ENCODE assay signal across 11 cellular contexts in the genomic region with DNA sequence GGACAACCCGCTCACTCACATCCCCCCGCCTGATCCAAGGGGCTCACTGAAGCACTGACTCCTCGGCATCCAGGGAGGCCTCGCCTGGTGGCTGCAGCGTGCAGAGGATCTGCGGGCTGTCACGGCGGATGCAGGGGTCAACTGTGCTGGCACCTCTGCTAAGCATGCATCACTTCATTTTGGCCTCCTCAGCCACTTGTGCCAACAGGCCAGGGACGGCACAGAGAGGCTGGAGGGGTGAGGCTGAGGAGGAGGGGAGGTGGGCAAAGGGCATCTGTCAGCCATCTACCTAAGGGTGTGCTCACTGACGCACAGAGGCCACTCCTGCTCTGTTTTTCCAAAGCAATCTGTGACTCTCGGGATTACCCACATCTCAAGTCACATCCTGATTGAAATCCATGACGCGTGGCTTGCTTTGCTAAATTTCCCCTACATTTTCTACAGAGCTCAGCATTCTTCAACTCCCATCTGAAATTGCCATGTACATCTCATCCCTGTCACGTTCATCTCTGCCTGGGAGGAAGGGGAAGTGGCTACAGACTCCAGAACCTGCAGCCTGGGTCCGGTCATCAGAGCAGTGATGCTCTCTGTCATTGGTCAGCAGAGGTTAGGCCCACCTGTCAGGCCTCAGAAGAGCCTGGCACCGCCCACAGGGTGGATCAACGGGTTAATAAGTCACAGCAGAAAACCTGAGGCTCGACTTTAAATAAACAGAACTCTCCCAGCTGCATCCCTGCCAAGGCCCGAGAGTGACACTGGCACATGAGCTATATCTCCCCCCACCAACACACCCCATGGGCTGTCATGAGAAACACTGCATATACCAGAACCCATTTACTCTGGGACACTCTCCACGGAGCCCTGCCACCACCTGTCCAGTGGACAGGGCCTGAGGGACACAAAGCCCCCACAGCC. TPM values are rescaled to one million over a fixed set of nuclear protein-coding genes. Genes with fewer than 3 reads are reported as not detected.
A peak's percentile ranks its signal among the peaks of the same experiment; 100 is the strongest.
DNase-seq lines count a peak whose midpoint lies in the region; ATAC-seq and TF ChIP-seq lines count a peak whose summit lies in the region.
"Had no signal": no experiment of that assay in that cellular context is flagged by ENCODE, and none has a peak within 500 bp of the region (broad histone marks: within the 10 kb centered on the region; RNA-seq: fewer than 3 reads in every experiment).

No MANE protein-coding gene starts in this region.

- peak overlapping the region; percentile 19 for H3K4me3 ChIP-seq in rectal smooth muscle tissue (ENCODE audit: low read length)
- H3K4me3 ChIP-seq in ovary = no peak overlapping the region
- H3K4me3 ChIP-seq: SK-N-MC had no signal

- ATAC-seq in GM19023 (IDR thresholded peaks at IDR 0.05; ENCODE audit: unreplicated experiment) (peak; percentile 52), esophagus mucosa (peak; percentile 8), GM19395 (IDR thresholded peaks at IDR 0.05; ENCODE audit: unreplicated experiment) (no peak)

- H3K9ac ChIP-seq in rectal smooth muscle tissue (ENCODE audit: low read length) = no peak overlapping the region

- H3K27me3 ChIP-seq in rectal smooth muscle tissue (ENCODE audit: control insufficient read depth, insufficient read depth, low read length) (no peaks in the 10 kb centered on the region), ovary (no peaks in the 10 kb centered on the region)

- TF ChIP-seq CTCF in ovary (IDR thresholded peaks at IDR 0.05) = no peak
- TF ChIP-seq CTCF in HFFc6 (IDR thresholded peaks at IDR 0.05) = no peak

- peaks cover 54% of the 10 kb centered on the region for H3K4me1 Mint-ChIP-seq in HFFc6 (ENCODE audit: low read depth)

- H3K27me3 Mint-ChIP-seq in HFFc6 (ENCODE audit: insufficient read depth) = peaks cover 1% of the 10 kb centered on the region

- H3K36me3 ChIP-seq in rectal smooth muscle tissue (ENCODE audit: control insufficient read depth, insufficient read depth, low read length) (no peaks in the 10 kb centered on the region), ovary (no peaks in the 10 kb centered on the region)

- no peak overlapping the region; the same call in 1 of the 2 replicates for H3K27ac Mint-ChIP-seq in HFFc6

- H3K27ac ChIP-seq in rectal smooth muscle tissue (ENCODE audit: low read depth, low read length) (no peak overlapping the region), ovary (no peak overlapping the region)
- H3K27ac ChIP-seq: SK-N-MC had no signal

- 75 to 77% (median 77%) methylated on average over 19 to 20 of the region's 20 CpGs for WGBS in ovary, 3 donors

- DNase-seq in HT-29 (ENCODE audit: low spot score) = peak; percentile 88
- DNase-seq in ovary = no peak
- DNase-seq in HFFc6 = no peak
- no peak for DNase-seq in Ammon's horn (ENCODE audit: low spot score)
- DNase-seq: IMR-90, midbrain had no signal

- no peak for TF ChIP-seq POLR2A in ovary (IDR thresholded peaks at IDR 0.05)

- no peaks in the 10 kb centered on the region for H3K36me3 Mint-ChIP-seq in HFFc6 (ENCODE audit: low read depth)

- H3K4me3 Mint-ChIP-seq in HFFc6 = no peak overlapping the region

- H3K4me1 ChIP-seq in rectal smooth muscle tissue (ENCODE audit: control insufficient read depth, insufficient read depth, low read length) (peaks cover 57% of the 10 kb centered on the region), ovary (ENCODE audit: insufficient read depth) (peaks cover 56% of the 10 kb centered on the region)

- no peaks in the 10 kb centered on the region for H3K9me3 ChIP-seq in ovary

- no peak for TF ChIP-seq EP300 in ovary (IDR thresholded peaks at IDR 0.05)

- intact Hi-C loops in ovary (cut with DNase I) = no loop called here

- H3K9me3 Mint-ChIP-seq in HFFc6 = no peaks in the 10 kb centered on the region

RNA-seq across cellular contexts. Expression of gene ELL, which starts 17.6 kb away (rescaled TPM):
- total RNA-seq in HT-29 (2014; rRNA removed; shearing (Covaris generic)) = 16.0 and 20.7 TPM in 2 replicates
- total RNA-seq in esophagus mucosa (7.5 TPM), ovary (10 to 100 TPM in 6 of 7 donors, 1 to 10 TPM in 1; 9.8 to 22.3 (median 19.8) TPM)
- 10 to 100 TPM in 1 of 2 donors, 1 to 10 TPM in 1; 1.6 to 12.3 TPM for polyA plus RNA-seq in ovary
- 10 to 100 TPM; 15.7 to 17.8 (median 16.4) TPM for total RNA-seq in HFFc6 (2021; fragmentation: NEBNext Ultra II Directional; extraction: Animal tissue kit (Norgen Biotek cat#: 25700))

RNA-seq across cellular contexts. Expression of gene FKBP8, which starts 39.1 kb away (rescaled TPM):
- 257 and 277 TPM in 2 replicates for total RNA-seq in HT-29 (2014; rRNA removed; shearing (Covaris generic))
- total RNA-seq in esophagus mucosa (125 TPM), ovary (100 to 1,000 TPM; 198 to 354 (median 290) TPM)
- 100 to 1,000 TPM in 1 of 2 donors, 10 to 100 TPM in 1; 14.1 to 319 TPM for polyA plus RNA-seq in ovary
- 100 to 1,000 TPM; 229 to 284 (median 241) TPM for total RNA-seq in HFFc6 (2021; fragmentation: NEBNext Ultra II Directional; extraction: Animal tissue kit (Norgen Biotek cat#: 25700))

RNA-seq across cellular contexts. Expression of gene KXD1, which starts 53.4 kb away (rescaled TPM):
- 109 and 126 TPM in 2 replicates for total RNA-seq in HT-29 (2014; rRNA removed; shearing (Covaris generic))
- total RNA-seq in esophagus mucosa (60.2 TPM), ovary (10 to 100 TPM; 63.5 to 76.7 (median 65.9) TPM)
- polyA plus RNA-seq in ovary = 10 to 100 TPM; 52.0 to 78.3 TPM
- 100 to 1,000 TPM; 109 to 123 (median 115) TPM for total RNA-seq in HFFc6 (2021; fragmentation: NEBNext Ultra II Directional; extraction: Animal tissue kit (Norgen Biotek cat#: 25700))
